11 cellular contexts compared by ENCODE assay signal in genomic region chr17:47945080-47945479, GRCh38. TPM values are rescaled to one million over a fixed set of nuclear protein-coding genes. Genes with fewer than 3 reads are reported as not detected.
DNase-seq lines count a peak whose midpoint lies in the region; ATAC-seq, FAIRE-seq and TF ChIP-seq lines count a peak whose summit lies in the region.
"Had no signal": no experiment of that assay in that cellular context is flagged by ENCODE, and none has a peak within 500 bp of the region (broad histone marks: within the 10 kb centered on the region; RNA-seq: fewer than 3 reads in every experiment).

No MANE protein-coding gene starts in this region.

- no peaks in the 10 kb centered on the region for H3K9me3 Mint-ChIP-seq in CD4-positive, alpha-beta memory T cell

- no peak overlapping the region for H2AFZ ChIP-seq in OCI-LY7 (ENCODE audit: low read length)

- peaks cover 12 to 24% of the 10 kb centered on the region in 2 donors for H3K36me3 Mint-ChIP-seq in CD4-positive, alpha-beta memory T cell

- H3K9me2 ChIP-seq in OCI-LY7 (ENCODE audit: insufficient read depth, low read length) = no peaks in the 10 kb centered on the region

- H3K79me2 ChIP-seq in OCI-LY7 (ENCODE audit: insufficient read depth, low read depth, low read length) = peaks cover 20% of the 10 kb centered on the region

- POLR2A ChIA-PET in CD4-positive, alpha-beta memory T cell (lab: Charles Lee; ENCODE audit: partially characterized antibody) = no interaction called here
- POLR2A ChIA-PET in OCI-LY7 (lab: Charles Lee) = interaction anchor here (0.6 to 1.5 kb wide), 2 partner anchors 25 to 962 kb away, joined by 3 to 4 read pairs; partner anchors contain the start of gene CDK5RAP3

- peaks cover 48% of the 10 kb centered on the region for H3K4me1 ChIP-seq in CD4-positive, alpha-beta memory T cell (ENCODE audit: insufficient read depth, low read length)
- H3K4me1 ChIP-seq in OCI-LY7 (ENCODE audit: insufficient read depth, low read length, poor library complexity, severe bottlenecking) (peaks cover 58% of the 10 kb centered on the region), pancreas (peaks cover 42 to 67% (median 49%) of the 10 kb centered on the region in 3 donors)

- no peaks in the 10 kb centered on the region for H3K9me3 ChIP-seq in CD4-positive, alpha-beta memory T cell (ENCODE audit: control insufficient read depth in 1 of 2, low read length in 2 of 2)
- H3K9me3 ChIP-seq in OCI-LY7 (ENCODE audit: low read length) (no peaks in the 10 kb centered on the region), pancreas (no peaks in the 10 kb centered on the region)

- ATAC-seq in pancreas (no peak), GM21381 (IDR thresholded peaks at IDR 0.05; ENCODE audit: unreplicated experiment) (no peak)

- DNase-seq in CD4-positive, alpha-beta memory T cell = no peak
- peak; percentile 22 for DNase-seq in OCI-LY7 (ENCODE audit: low spot score)
- peak; percentile 18 to 59 for DNase-seq in cardiac fibroblast (ENCODE audit: low read depth in 2 of 2)
- no peak for DNase-seq in pancreas
- no peak for DNase-seq in NCI-H1417 (lab: John Stamatoyannopoulos, UW)
- no peak for DNase-seq in NCI-H2081 treated with DMSO at 0.1 percent for 48 hours (lab: John Stamatoyannopoulos, UW)
- DNase-seq in stimulated activated CD4-positive, alpha-beta T cell treated with anti-CD3 and anti-CD28 coated beads, Interleukin-2, amount 100 ng/mL, for 48 hours = no peak
- DNase-seq: NCI-H69; stimulated activated CD4-positive, alpha-beta T cell treated with anti-CD3 and anti-CD28 coated beads, Interleukin-2, amount 100 ng/mL, for 24 hours had no signal

- WGBS in pancreas, 2 donors = 70 to 72% methylated on average over 8 of the region's 8 CpGs

- H3K4me3 Mint-ChIP-seq in CD4-positive, alpha-beta memory T cell = peak overlapping the region in 4 of 8 donors; percentile 35 to 63 (median 54)

- intact Hi-C loops in CD4-positive, alpha-beta memory T cell (cut with micrococcal nuclease) = loop anchor here (5.0 to 10.0 kb wide), 2 partner anchors 82 to 140 kb away; no protein-coding TSS in a partner anchor
- intact Hi-C loops in OCI-LY7 (cut with micrococcal nuclease; ENCODE audit: unreplicated experiment) (no loop called here), pancreas (cut with DNase I) (no loop called here)

- no peaks in the 10 kb centered on the region for H3K27me3 Mint-ChIP-seq in CD4-positive, alpha-beta memory T cell

- FAIRE-seq in pancreas (lab: Jason Lieb, UNC) = no peak

- TF ChIP-seq CTCF in OCI-LY7 (conservative IDR thresholded peaks at IDR 0.05; ENCODE audit: low read length) = no peak
- TF ChIP-seq CTCF in cardiac fibroblast (IDR thresholded peaks at IDR 0.05; ENCODE audit: low read depth, low read length) = no peak
- TF ChIP-seq CTCF in pancreas (IDR thresholded peaks at IDR 0.05) = no peak

- no peak overlapping the region for H3K27ac ChIP-seq in CD4-positive, alpha-beta memory T cell (ENCODE audit: low read depth, low read length)
- H3K27ac ChIP-seq in OCI-LY7 (ENCODE audit: low read depth, low read length, poor library complexity, severe bottlenecking) (peak overlapping the region; percentile 42), pancreas (peak overlapping the region in 3 of 4 donors; percentile 47 to 97 (median 95))

- peaks cover 34 to 61% (median 48%) of the 10 kb centered on the region in 4 donors for H3K4me1 Mint-ChIP-seq in CD4-positive, alpha-beta memory T cell

- peak overlapping the region; percentile 38 for H3K4me2 ChIP-seq in OCI-LY7 (ENCODE audit: low read length)

- CTCF ChIA-PET in CD4-positive, alpha-beta memory T cell (lab: Charles Lee; ENCODE audit: partially characterized antibody) = interaction anchor here (0.7 to 15.5 kb wide), 10 partner anchors 8 to 104 kb away, joined by 3 to 244 read pairs (median 4); partner anchors contain the start of genes CDK5RAP3, PNPO and SCRN2
- CTCF ChIA-PET in OCI-LY7 (lab: Charles Lee; ENCODE audit: unreplicated experiment) = no interaction called here

- no peaks in the 10 kb centered on the region for H3K27me3 ChIP-seq in CD4-positive, alpha-beta memory T cell (ENCODE audit: insufficient read depth, low read length)
- H3K27me3 ChIP-seq in pancreas = no peaks in the 10 kb centered on the region

- peaks cover 4% of the 10 kb centered on the region for H3K36me3 ChIP-seq in CD4-positive, alpha-beta memory T cell (ENCODE audit: insufficient read depth, low read length)
- peaks cover 42% of the 10 kb centered on the region for H3K36me3 ChIP-seq in OCI-LY7 (ENCODE audit: insufficient read depth, low read length)
- H3K36me3 ChIP-seq in pancreas = no peaks in the 10 kb centered on the region

- no peaks in the 10 kb centered on the region for H4K20me1 ChIP-seq in OCI-LY7 (ENCODE audit: insufficient read depth, low read length)

- no peak overlapping the region for H3K4me3 ChIP-seq in CD4-positive, alpha-beta memory T cell (ENCODE audit: low read length in 2 of 2)
- no peak overlapping the region for H3K4me3 ChIP-seq in OCI-LY7 (ENCODE audit: low read depth, low read length, poor library complexity, severe bottlenecking)
- H3K4me3 ChIP-seq in cardiac fibroblast (replicated peaks in 1 of 2; ENCODE audit: low read depth in 2 of 2, low read length in 2 of 2) = no peak overlapping the region
- no peak overlapping the region for H3K4me3 ChIP-seq in pancreas

- peak overlapping the region in 5 of 7 donors; percentile 24 to 76 (median 67) for H3K27ac Mint-ChIP-seq in CD4-positive, alpha-beta memory T cell

- no TSS peak for BruUV-seq in OCI-LY7 (replicated peaks; lab: Mats Ljungman, UMichigan)

RNA-seq across cellular contexts. Expression of gene PNPO, which starts 3.7 kb away (rescaled TPM):
- 10 to 100 TPM; 12.1 TPM for total RNA-seq in CD4-positive, alpha-beta memory T cell
- polyA plus RNA-seq in CD4-positive, alpha-beta memory T cell = 10 to 100 TPM; 19.9 to 23.4 TPM
- 14.0 and 14.7 TPM in 2 replicates for total RNA-seq in OCI-LY7 (2014; rRNA removed; shearing (Covaris generic))
- 30.4 and 33.8 TPM in 2 replicates for total RNA-seq in OCI-LY7 (2022)
- 10 to 100 TPM; 13.2 to 23.5 (median 19.6) TPM for total RNA-seq in pancreas
- 1 to 10 TPM; 6.5 to 7.6 TPM for polyA plus RNA-seq in pancreas

RNA-seq across cellular contexts. Expression of gene PRR15L, which starts 12.6 kb away (rescaled TPM):
- total RNA-seq in CD4-positive, alpha-beta memory T cell = not detected
- polyA plus RNA-seq in CD4-positive, alpha-beta memory T cell = under 1 TPM in 1 of 2 donors, not detected in 1; 0.11 TPM
- total RNA-seq in OCI-LY7 (2014; rRNA removed; shearing (Covaris generic)) = not detected in 2 replicates
- total RNA-seq in OCI-LY7 (2022) (not detected in 2 replicates), pancreas (10 to 100 TPM; 26.6 to 68.6 (median 42.7) TPM)
- 10 to 100 TPM; 59.9 to 64.9 TPM for polyA plus RNA-seq in pancreas
- total RNA-seq: myocyte had no signal

RNA-seq across cellular contexts. Expression of gene CDK5RAP3, which starts 25.8 kb away (rescaled TPM):
- total RNA-seq in CD4-positive, alpha-beta memory T cell = 100 to 1,000 TPM; 340 to 343 TPM
- 10 to 100 TPM; 75.1 to 99.2 TPM for polyA plus RNA-seq in CD4-positive, alpha-beta memory T cell
- 241 and 312 TPM in 2 replicates for total RNA-seq in OCI-LY7 (2014; rRNA removed; shearing (Covaris generic))
- total RNA-seq in OCI-LY7 (2022) = 254 and 256 TPM in 2 replicates
- total RNA-seq in pancreas = 100 to 1,000 TPM; 134 to 234 (median 165) TPM
- polyA plus RNA-seq in pancreas = 1,000 to 10,000 TPM; 1,052 to 1,312 TPM

RNA-seq across cellular contexts. Expression of gene SP2, which starts 49.0 kb away (rescaled TPM):
- total RNA-seq in CD4-positive, alpha-beta memory T cell = 10 to 100 TPM; 39.6 to 39.9 TPM
- 10 to 100 TPM in 1 of 2 donors, 1 to 10 TPM in 1; 3.0 to 17.1 TPM for polyA plus RNA-seq in CD4-positive, alpha-beta memory T cell
- total RNA-seq in OCI-LY7 (2014; rRNA removed; shearing (Covaris generic)) = 2.3 and 5.8 TPM in 2 replicates
- 22.1 and 24.1 TPM in 2 replicates for total RNA-seq in OCI-LY7 (2022)
- 1 to 10 TPM; 5.2 to 8.8 (median 6.9) TPM for total RNA-seq in pancreas
- 1 to 10 TPM; 5.5 to 8.5 TPM for polyA plus RNA-seq in pancreas

Comparison
In these comparisons a context has a peak if more than half of its experiments do, and no peak if none do; other contexts are left out.
1. DNase-seq: peak in OCI-LY7 (single experiment) and cardiac fibroblast (2 of 2); none in CD4-positive, alpha-beta memory T cell (0 of 5), pancreas (0 of 6), NCI-H1417 (0 of 3), NCI-H2081 treated with DMSO at 0.1 percent for 48 hours (single experiment) and stimulated activated CD4-positive, alpha-beta T cell treated with anti-CD3 and anti-CD28 coated beads, Interleukin-2, amount 100 ng/mL, for 48 hours (0 of 2).
2. RNA of gene PRR15L, which starts 12.6 kb away (total RNA-seq): 26.6 to 68.6 TPM in pancreas; not detected in CD4-positive, alpha-beta memory T cell and not detected in OCI-LY7; every median in the first group is over 10 times any median in the second.